In the genomic region with DNA sequence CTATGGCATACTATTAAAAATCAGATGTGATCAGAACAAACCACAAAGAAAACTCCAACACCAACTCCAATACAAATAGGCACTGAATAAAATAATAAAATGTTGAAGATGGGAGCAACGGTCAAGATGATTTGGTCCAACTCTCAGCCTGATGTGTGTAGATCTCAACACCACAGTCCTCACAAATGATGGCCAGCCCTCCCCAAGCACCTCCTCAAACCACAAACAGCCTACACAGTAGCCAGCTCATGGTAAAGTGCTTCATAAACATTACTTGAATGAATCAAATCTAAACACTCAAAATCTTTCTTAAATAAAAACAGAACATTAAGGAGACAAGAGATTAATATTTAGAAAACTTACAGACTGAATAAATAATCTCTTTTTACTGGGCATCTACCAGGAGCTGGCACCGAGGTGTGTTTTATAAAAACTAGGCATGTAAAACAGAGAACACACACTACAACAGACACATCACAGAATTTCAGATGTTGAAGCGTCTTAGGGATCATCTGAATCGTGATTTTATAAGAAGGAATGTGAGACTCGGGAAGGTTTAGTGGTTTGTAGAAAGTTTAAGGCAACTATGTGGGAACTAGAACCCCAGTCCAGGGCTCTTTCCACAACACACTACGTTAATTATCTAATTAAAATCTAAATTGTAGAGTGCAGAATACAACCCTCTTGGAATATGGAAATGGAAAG, we compare ENCODE assay signal across 24 cellular contexts.
DNase-seq lines count a peak whose midpoint lies in the region; ATAC-seq and TF ChIP-seq lines count a peak whose summit lies in the region.
"Had no signal": no experiment of that assay in that cellular context is flagged by ENCODE, and none has a peak within 500 bp of the region (broad histone marks: within the 10 kb centered on the region; RNA-seq: fewer than 3 reads in every experiment).

No MANE protein-coding gene starts in this region.

- H3K36me3 ChIP-seq in GM23248 (ENCODE audit: low read depth) (peaks cover 14% of the 10 kb centered on the region; the same call in 1 of the 2 replicates), SK-N-SH (replicated peaks in 1 of 2; ENCODE audit: control insufficient read depth in 1 of 2, insufficient read depth in 2 of 2, low read length in 1 of 2) (peaks cover 27 to 47% of the 10 kb centered on the region in 2 experiments), smooth muscle cell (ENCODE audit: low read depth) (no peaks in the 10 kb centered on the region), breast epithelium (no peaks in the 10 kb centered on the region), tibial nerve (no peaks in the 10 kb centered on the region)
- H3K36me3 ChIP-seq: left lung had no signal

- TF ChIP-seq CTCF in SK-N-SH (IDR thresholded peaks at IDR 0.05) (no peak), fibroblast of mammary gland (conservative IDR thresholded peaks at IDR 0.05; ENCODE audit: control insufficient read depth, insufficient read depth, low read depth, low read length) (no peak), smooth muscle cell (IDR thresholded peaks at IDR 0.05; ENCODE audit: borderline replicate concordance, insufficient read depth, poor library complexity, severe bottlenecking) (no peak), breast epithelium (IDR thresholded peaks at IDR 0.05) (no peak), tibial nerve (IDR thresholded peaks at IDR 0.05) (no peak)

- intact Hi-C loops in breast epithelium (cut with DNase I; ENCODE audit: low total_unique reads) = no loop called here

- H3K4me3 ChIP-seq in GM23248 (peak overlapping the region; percentile 41), SK-N-SH (ENCODE audit: low read depth in 2 of 2, low read length in 1 of 2) (no peak overlapping the region), fibroblast of mammary gland (ENCODE audit: control insufficient read depth, low read depth, low read length) (no peak overlapping the region), smooth muscle cell (no peak overlapping the region), breast epithelium (no peak overlapping the region), tibial nerve (no peak overlapping the region)
- H3K4me3 ChIP-seq: left lung, skin epidermis had no signal

- no peak for ATAC-seq in HG03342 (IDR thresholded peaks at IDR 0.05; ENCODE audit: unreplicated experiment)
- ATAC-seq: left lung; naive thymus-derived CD8-positive, alpha-beta T cell; stimulated activated naive CD8-positive, alpha-beta T cell treated with anti-CD3 and anti-CD28 coated beads, Interleukin-15, amount 100 ng/mL, for 72 hours had no signal

- POLR2A ChIA-PET in SK-N-SH (lab: Yijun Ruan, JAX) = no interaction called here

- CTCF ChIA-PET in SK-N-SH (lab: Yijun Ruan, JAX) = interaction anchor here (1.1 kb wide), 1 partner anchor 9 kb away, joined by 3 read pairs; no protein-coding TSS in a partner anchor

- peaks cover 48% of the 10 kb centered on the region for H3F3A ChIP-seq in GM23248 (ENCODE audit: insufficient read depth)
- H3F3A ChIP-seq in SK-N-SH (replicated peaks; ENCODE audit: insufficient read depth) = peaks cover 33% of the 10 kb centered on the region
- peaks cover 15% of the 10 kb centered on the region for H3F3A ChIP-seq in smooth muscle cell (ENCODE audit: low read depth)

- H3K4me2 ChIP-seq in GM23248 (ENCODE audit: unreplicated experiment) = peak overlapping the region; percentile 61
- no peak overlapping the region for H3K4me2 ChIP-seq in SK-N-SH
- H3K4me2 ChIP-seq in smooth muscle cell = peak overlapping the region; percentile 57

- 7 to 12% methylated on average over 6 of the region's 6 CpGs for WGBS in GM23248 (ENCODE audit: low coverage in 1 of 2, low lambda C conversion rate in 2 of 2, missing lambda C conversion rate in 2 of 2), 2 experiments
- WGBS in SK-N-SH (ENCODE audit: low lambda C conversion rate) = 81% methylated on average over 6 of the region's 6 CpGs
- 25% methylated on average over 6 of the region's 6 CpGs for WGBS in smooth muscle cell (ENCODE audit: low lambda C conversion rate)
- WGBS in tibial nerve, 2 donors = 87 to 89% methylated on average over 6 of the region's 6 CpGs

- peaks cover 50% of the 10 kb centered on the region for H3K79me2 ChIP-seq in GM23248 (ENCODE audit: insufficient read depth)
- H3K79me2 ChIP-seq in SK-N-SH (ENCODE audit: insufficient read depth) = peaks cover 77% of the 10 kb centered on the region
- no peaks in the 10 kb centered on the region for H3K79me2 ChIP-seq in smooth muscle cell (ENCODE audit: low read depth)

- H3K9ac ChIP-seq in GM23248 (peak overlapping the region; percentile 29), SK-N-SH (peak overlapping the region; percentile 6; the same call in 1 of the 2 replicates), smooth muscle cell (ENCODE audit: low read depth) (no peak overlapping the region)

- H4K20me1 ChIP-seq in GM23248 (ENCODE audit: insufficient read depth) (no peaks in the 10 kb centered on the region), SK-N-SH (ENCODE audit: insufficient read depth) (no peaks in the 10 kb centered on the region), smooth muscle cell (ENCODE audit: low read depth) (no peaks in the 10 kb centered on the region)

- TF ChIP-seq POLR2A in breast epithelium (IDR thresholded peaks at IDR 0.05) (no peak), tibial nerve (IDR thresholded peaks at IDR 0.05) (no peak)

- TF ChIP-seq RAD21 in SK-N-SH (IDR thresholded peaks at IDR 0.05; ENCODE audit: low read length) = no peak

- H2AFZ ChIP-seq in GM23248 = no peak overlapping the region; the same call in 1 of the 2 replicates
- H2AFZ ChIP-seq in SK-N-SH (ENCODE audit: low read depth) = no peak overlapping the region
- peak overlapping the region; percentile 2 for H2AFZ ChIP-seq in smooth muscle cell (ENCODE audit: low read depth)

- peak overlapping the region; percentile 59 for H3K27ac ChIP-seq in GM23248
- peak overlapping the region; percentile 63 to 99 for H3K27ac ChIP-seq in SK-N-SH (ENCODE audit: low read depth in 2 of 2, low read length in 1 of 2)
- peak overlapping the region; percentile 86 for H3K27ac ChIP-seq in smooth muscle cell (ENCODE audit: low read depth)
- no peak overlapping the region for H3K27ac ChIP-seq in breast epithelium
- H3K27ac ChIP-seq in tibial nerve = no peak overlapping the region
- H3K27ac ChIP-seq: left lung had no signal

- H3K4me1 ChIP-seq in GM23248 (ENCODE audit: insufficient read depth) (peaks cover 44% of the 10 kb centered on the region), SK-N-SH (ENCODE audit: control insufficient read depth in 1 of 2, insufficient read depth in 2 of 2, low read depth in 1 of 2, low read length in 1 of 2) (peaks cover 39 to 53% of the 10 kb centered on the region in 2 experiments), smooth muscle cell (ENCODE audit: low read depth) (peaks cover 13% of the 10 kb centered on the region), breast epithelium (no peaks in the 10 kb centered on the region), tibial nerve (peaks cover 0 to 6% (median 2%) of the 10 kb centered on the region in 4 donors)

- DNase-seq in GM23248 (peak; percentile 76), SK-N-SH (no peak), fibroblast of mammary gland (ENCODE audit: low read depth) (peak; percentile 60), smooth muscle cell (lab: John Stamatoyannopoulos, UW; ENCODE audit: unreplicated experiment) (no peak), breast epithelium (ENCODE audit: low spot score in 2 of 2) (no peak), tibial nerve (ENCODE audit: low spot score in 2 of 2) (no peak), NCI-H146 treated with DMSO at 0.1 percent for 48 hours (lab: John Stamatoyannopoulos, UW; ENCODE audit: unreplicated experiment) (no peak)
- DNase-seq: activated CD4-positive, alpha-beta T cell treated with anti-CD3 and anti-CD28 coated beads, Interleukin-2, amount 50 U/mL, for 4 hours; activated CD4-positive, CD25-positive, alpha-beta regulatory T cell; activated naive CD4-positive, alpha-beta T cell treated with anti-CD3 and anti-CD28 coated beads, Interleukin-2, amount 10 ng/mL, durations not matched to agents 7 days and 5 days; C1 segment of cervical spinal cord; Caco-2; DMS79 treated with DMSO at 0.1 percent for 48 hours; hypothalamus; left lung; naive thymus-derived CD8-positive, alpha-beta T cell; NCI-H1105 treated with DMSO at 0.1 percent for 48 hours; NCI-H2029; NCI-H526 treated with DMSO at 0.1 percent for 48 hours; SHP77 treated with DMSO at 0.1 percent for 48 hours; stimulated activated naive CD8-positive, alpha-beta T cell treated with anti-CD3 and anti-CD28 coated beads, Interleukin-15, amount 100 ng/mL, for 72 hours; T1000 had no signal

- H3K9me2 ChIP-seq in GM23248 (ENCODE audit: insufficient read depth) = no peaks in the 10 kb centered on the region
- H3K9me2 ChIP-seq in SK-N-SH = no peaks in the 10 kb centered on the region

- TF ChIP-seq EP300 in SK-N-SH (IDR thresholded peaks at IDR 0.05; ENCODE audit: borderline replicate concordance in 1 of 2, low read depth in 1 of 2, low read length in 1 of 2) (no peak), tibial nerve (IDR thresholded peaks at IDR 0.05) (no peak)

- H3K27me3 ChIP-seq in GM23248 (replicated peaks; ENCODE audit: insufficient read depth) (no peaks in the 10 kb centered on the region), SK-N-SH (ENCODE audit: insufficient read depth) (no peaks in the 10 kb centered on the region), smooth muscle cell (ENCODE audit: low read depth) (no peaks in the 10 kb centered on the region), breast epithelium (no peaks in the 10 kb centered on the region), tibial nerve (no peaks in the 10 kb centered on the region)
- H3K27me3 ChIP-seq: left lung had no signal

- in situ Hi-C loops in GM23248 (cut with MboI) = no loop called here

- H3K9me3 ChIP-seq in GM23248 (ENCODE audit: low read depth) = no peaks in the 10 kb centered on the region
- no peaks in the 10 kb centered on the region for H3K9me3 ChIP-seq in SK-N-SH
- no peaks in the 10 kb centered on the region for H3K9me3 ChIP-seq in smooth muscle cell (replicated peaks; ENCODE audit: low read depth)
- H3K9me3 ChIP-seq in breast epithelium = no peaks in the 10 kb centered on the region
- no peaks in the 10 kb centered on the region for H3K9me3 ChIP-seq in tibial nerve
- H3K9me3 ChIP-seq: Caco-2, left lung had no signal

TF ChIP-seq in SK-N-SH, 30 proteins besides CTCF, POLR2A, EP300 and RAD21 (continues in another document):
- TF ChIP-seq ELF1 (IDR thresholded peaks at IDR 0.05) = no peak
- TF ChIP-seq, protein P1, sequence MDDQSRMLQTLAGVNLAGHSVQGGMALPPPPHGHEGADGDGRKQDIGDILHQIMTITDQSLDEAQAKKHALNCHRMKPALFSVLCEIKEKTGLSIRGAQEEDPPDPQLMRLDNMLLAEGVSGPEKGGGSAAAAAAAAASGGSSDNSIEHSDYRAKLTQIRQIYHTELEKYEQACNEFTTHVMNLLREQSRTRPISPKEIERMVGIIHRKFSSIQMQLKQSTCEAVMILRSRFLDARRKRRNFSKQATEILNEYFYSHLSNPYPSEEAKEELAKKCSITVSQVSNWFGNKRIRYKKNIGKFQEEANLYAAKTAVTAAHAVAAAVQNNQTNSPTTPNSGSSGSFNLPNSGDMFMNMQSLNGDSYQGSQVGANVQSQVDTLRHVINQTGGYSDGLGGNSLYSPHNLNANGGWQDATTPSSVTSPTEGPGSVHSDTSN (IDR thresholded peaks at IDR 0.05) = no peak
- no peak for TF ChIP-seq TAF1 (IDR thresholded peaks at IDR 0.05; ENCODE audit: borderline replicate concordance, low read depth, low read length)
- no peak for TF ChIP-seq GATA2 (CRISPR knock-in tag; IDR thresholded peaks at IDR 0.05)
- no peak for TF ChIP-seq RFX5 (IDR thresholded peaks at IDR 0.05; ENCODE audit: low read length)
- no peak for TF ChIP-seq FOXJ3 (CRISPR knock-in tag; IDR thresholded peaks at IDR 0.05)

Comparison
In these comparisons a context has a peak if more than half of its experiments do, and no peak if none do; other contexts are left out.
1. DNase-seq: peak in GM23248 (single experiment) and fibroblast of mammary gland (single experiment); none in SK-N-SH (single experiment), smooth muscle cell (single experiment), breast epithelium (0 of 2), tibial nerve (0 of 2) and NCI-H146 treated with DMSO at 0.1 percent for 48 hours (single experiment).
2. H3K27ac ChIP-seq: peak in GM23248 (single experiment), SK-N-SH (2 of 2) and smooth muscle cell (single experiment); none in breast epithelium (0 of 2) and tibial nerve (0 of 4).